1 cellular context compared by ENCODE assay signal in genomic region chr1:2800664-2801045, GRCh38.
TF ChIP-seq lines count a peak whose summit lies in the region.

No MANE protein-coding gene starts in this region.

TF ChIP-seq in K562, 482 proteins besides CTCF, POLR2A, EP300 and RAD21 (continued from another document):
- TF ChIP-seq BCLAF1 (IDR thresholded peaks at IDR 0.05; ENCODE audit: borderline replicate concordance in 1 of 2, control insufficient read depth in 1 of 2, low read depth in 2 of 2, low read length in 1 of 2), result no peak
- TF ChIP-seq MYBL2 (IDR thresholded peaks at IDR 0.05; ENCODE audit: low read depth), result no peak
- TF ChIP-seq MYBL2 (CRISPR knock-in tag; IDR thresholded peaks at IDR 0.05; ENCODE audit: borderline replicate concordance), result no peak
- TF ChIP-seq RUNX1 (IDR thresholded peaks at IDR 0.05; ENCODE audit: low read depth), result no peak
- TF ChIP-seq ZNF785 (CRISPR knock-in tag; IDR thresholded peaks at IDR 0.05), result no peak
- TF ChIP-seq KLF1 (tag; IDR thresholded peaks at IDR 0.05), result no peak
- no peak for TF ChIP-seq ZNF75A (CRISPR knock-in tag; IDR thresholded peaks at IDR 0.05)
- no peak for TF ChIP-seq POLR2AphosphoS5 (IDR thresholded peaks at IDR 0.05; ENCODE audit: control insufficient read depth, insufficient read depth, low read depth, low read length)
- no peak for TF ChIP-seq ZNF311 (CRISPR knock-in tag; IDR thresholded peaks at IDR 0.05)
TF ChIP-seq in K562: peak in this region for 0.
